Comparison of ENCODE assay signal across 22 cellular contexts in the genomic region with DNA sequence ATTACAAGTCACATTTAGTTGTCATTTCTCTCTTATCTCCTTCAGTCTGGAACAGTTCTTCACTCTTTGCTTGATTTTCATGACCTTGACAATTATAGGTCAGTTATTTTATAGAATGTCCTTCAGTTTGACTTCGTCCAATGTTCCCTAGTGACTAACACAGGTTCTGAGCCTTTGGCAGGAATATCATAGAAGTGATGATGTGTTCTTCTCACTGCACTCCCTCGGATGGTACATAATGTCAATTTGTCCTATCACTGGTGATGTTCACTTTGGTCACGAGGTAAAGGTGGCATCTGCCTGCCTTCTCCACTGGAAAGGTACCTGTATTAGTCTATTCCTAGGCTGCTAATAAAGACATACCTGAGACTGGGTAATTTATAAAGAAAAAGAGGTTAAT.
"Had no signal": no experiment of that assay in that cellular context is flagged by ENCODE, and none has a peak within 500 bp of the region (broad histone marks: within the 10 kb centered on the region; RNA-seq: fewer than 3 reads in every experiment).

No MANE protein-coding gene starts in this region.

- H3K4me3 ChIP-seq: coronary artery, dorsolateral prefrontal cortex, esophagus muscularis mucosa, gastroesophageal sphincter, heart right ventricle, left ventricle myocardium inferior, lower lobe of right lung, mucosa of descending colon had no signal

- H3K4me1 ChIP-seq: esophagus muscularis mucosa, foreskin keratinocyte, gastroesophageal sphincter, lower lobe of right lung had no signal

- H3K9me3 ChIP-seq: esophagus muscularis mucosa, gastroesophageal sphincter, heart right ventricle, left ventricle myocardium inferior, lower lobe of right lung, mucosa of descending colon had no signal

- DNase-seq: dermis blood vessel endothelial cell; dorsolateral prefrontal cortex; effector CD4-positive, alpha-beta T cell; effector memory CD4-positive, alpha-beta T cell; foreskin keratinocyte; heart right ventricle; hippocampal formation; islet precursor cell; kidney; kidney glomerular epithelial cell; left colon; left ventricle myocardium inferior; lower lobe of right lung; mesenchymal stem cell; mucosa of descending colon; naive B cell had no signal

- H3K27ac ChIP-seq: coronary artery, dorsolateral prefrontal cortex, esophagus muscularis mucosa, foreskin keratinocyte, gastroesophageal sphincter, heart right ventricle, left ventricle myocardium inferior, lower lobe of right lung had no signal

- FAIRE-seq: colon, endothelial cell of umbilical vein had no signal

- H3K36me3 ChIP-seq: esophagus muscularis mucosa, gastroesophageal sphincter, heart right ventricle, left ventricle myocardium inferior, lower lobe of right lung had no signal

- ATAC-seq: foreskin keratinocyte, gastroesophageal sphincter, left colon, left lobe of liver, lower lobe of right lung, mucosa of descending colon had no signal

- H3K27me3 ChIP-seq: esophagus muscularis mucosa, gastroesophageal sphincter, heart right ventricle had no signal
